12 cellular contexts compared by ENCODE assay signal in the genomic region with DNA sequence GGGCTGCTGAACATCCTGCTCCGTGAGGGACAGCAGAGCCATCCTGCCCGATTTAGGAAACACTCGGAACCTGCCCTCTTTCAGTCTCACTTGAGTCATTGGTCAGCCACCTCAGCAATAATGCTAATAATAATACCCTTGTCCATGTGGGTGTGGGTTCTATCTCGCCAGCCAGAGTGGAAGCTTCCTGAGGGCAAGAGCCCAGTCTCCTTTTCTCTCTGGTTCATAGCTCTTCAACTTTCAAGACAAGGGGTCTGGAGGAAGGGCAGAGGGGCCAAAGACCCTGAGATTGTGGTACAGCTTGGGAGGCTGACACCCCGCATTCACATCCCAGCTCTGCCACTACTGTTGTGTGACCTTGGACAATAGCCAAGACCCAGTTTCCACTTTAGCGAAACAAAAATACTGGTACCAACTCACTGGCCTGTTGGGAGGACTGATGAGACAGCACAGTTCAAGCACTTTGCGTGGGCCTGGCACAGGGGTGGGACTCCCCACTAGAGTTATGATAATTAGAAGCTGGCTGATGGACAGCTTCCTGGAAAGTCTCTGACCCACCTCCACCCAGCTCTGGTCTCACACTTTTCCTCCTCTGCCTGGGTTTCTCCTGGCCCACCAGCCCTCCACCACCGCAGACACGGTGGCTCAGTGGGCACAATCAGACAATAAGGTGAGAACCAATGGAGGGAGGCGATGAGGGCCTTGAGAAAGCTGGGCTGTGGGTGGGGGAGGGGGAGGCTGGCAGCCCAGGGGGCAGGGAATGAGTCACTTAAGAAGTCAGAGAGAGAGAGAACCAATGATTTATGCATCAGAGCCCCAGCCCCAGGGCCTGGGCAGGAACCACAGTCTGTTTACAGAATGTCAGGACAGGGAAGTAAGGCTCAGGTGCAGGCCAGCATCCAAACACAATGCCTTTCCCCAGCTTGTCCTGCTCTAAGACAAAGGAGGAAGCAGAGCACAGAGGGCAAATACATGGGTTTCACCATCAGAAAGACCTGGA. TPM values are rescaled to one million over a fixed set of nuclear protein-coding genes. Genes with fewer than 3 reads are reported as not detected.
DNase-seq lines count a peak whose midpoint lies in the region; ATAC-seq and TF ChIP-seq lines count a peak whose summit lies in the region.
"Had no signal": no experiment of that assay in that cellular context is flagged by ENCODE, and none has a peak within 500 bp of the region (broad histone marks: within the 10 kb centered on the region; RNA-seq: fewer than 3 reads in every experiment).

No MANE protein-coding gene starts in this region.

- DNase-seq in NOMO-1 treated with DMSO at 0.1 percent for 48 hours (lab: John Stamatoyannopoulos, UW; ENCODE audit: unreplicated experiment): peak; percentile 3
- no peak for DNase-seq in NOMO-1 (lab: John Stamatoyannopoulos, UW; ENCODE audit: unreplicated experiment in 2 of 2)
- peak; percentile 20 to 67 for DNase-seq in foreskin keratinocyte
- DNase-seq in substantia nigra (lab: John Stamatoyannopoulos, UW): peak in 1 of 49 donors; percentile 32
- DNase-seq in superior temporal gyrus (ENCODE audit: extremely low spot score): no peak
- DNase-seq in NCI-H82 (lab: John Stamatoyannopoulos, UW): no peak
- no peak for DNase-seq in GF-D8 (lab: John Stamatoyannopoulos, UW)
- DNase-seq: activated CD8-positive, alpha-beta memory T cell treated with anti-CD3 and anti-CD28 coated beads for 24 hours; H9 had no signal

- no peak for TF ChIP-seq CTCF in VCaP (conservative IDR thresholded peaks at IDR 0.05)
- no peak for TF ChIP-seq CTCF in foreskin keratinocyte (conservative IDR thresholded peaks at IDR 0.05)

- ATAC-seq in foreskin keratinocyte: peak; percentile 56
- ATAC-seq: psoas muscle had no signal

- peaks cover 4% of the 10 kb centered on the region for H3K4me1 ChIP-seq in foreskin keratinocyte
- H3K4me1 ChIP-seq: psoas muscle had no signal

- H3K27ac ChIP-seq in VCaP: peak overlapping the region; percentile 43
- H3K27ac ChIP-seq in foreskin keratinocyte: no peak overlapping the region
- peak overlapping the region; percentile 65 for H3K27ac ChIP-seq in substantia nigra (ENCODE audit: low read depth, low read length, poor library complexity, severe bottlenecking)
- H3K27ac ChIP-seq: cardiac muscle cell, psoas muscle had no signal

- H3K27me3 ChIP-seq in foreskin keratinocyte: peaks cover 56% of the 10 kb centered on the region
- H3K27me3 ChIP-seq: cardiac muscle cell had no signal

RNA-seq across cellular contexts. Expression of a gene that starts 9.6 kb away (rescaled TPM):
- total RNA-seq in foreskin keratinocyte: not detected in 2 replicates
- polyA plus RNA-seq in foreskin keratinocyte: not detected in 2 replicates

RNA-seq across cellular contexts. Expression of a gene that starts 51.1 kb away (rescaled TPM):
- 2.9 and 3.0 TPM in 2 replicates for total RNA-seq in foreskin keratinocyte
- 2.4 and 2.8 TPM in 2 replicates for polyA plus RNA-seq in foreskin keratinocyte

RNA-seq across cellular contexts. Expression of a gene that starts 56.5 kb away (rescaled TPM):
- total RNA-seq in foreskin keratinocyte: not detected in 2 replicates
- not detected in 2 replicates for polyA plus RNA-seq in foreskin keratinocyte
- total RNA-seq: cardiac muscle cell, H9, psoas muscle had no signal
- polyA plus RNA-seq: cardiac muscle cell, psoas muscle had no signal

Comparison
In these comparisons a context has a peak if more than half of its experiments do, and no peak if none do; other contexts are left out.
1. DNase-seq: peak in NOMO-1 treated with DMSO at 0.1 percent for 48 hours (single experiment) and foreskin keratinocyte (2 of 2); none in NOMO-1 (0 of 2), superior temporal gyrus (single experiment), NCI-H82 (single experiment) and GF-D8 (single experiment).